23 cellular contexts compared by ENCODE assay signal in the genomic region with DNA sequence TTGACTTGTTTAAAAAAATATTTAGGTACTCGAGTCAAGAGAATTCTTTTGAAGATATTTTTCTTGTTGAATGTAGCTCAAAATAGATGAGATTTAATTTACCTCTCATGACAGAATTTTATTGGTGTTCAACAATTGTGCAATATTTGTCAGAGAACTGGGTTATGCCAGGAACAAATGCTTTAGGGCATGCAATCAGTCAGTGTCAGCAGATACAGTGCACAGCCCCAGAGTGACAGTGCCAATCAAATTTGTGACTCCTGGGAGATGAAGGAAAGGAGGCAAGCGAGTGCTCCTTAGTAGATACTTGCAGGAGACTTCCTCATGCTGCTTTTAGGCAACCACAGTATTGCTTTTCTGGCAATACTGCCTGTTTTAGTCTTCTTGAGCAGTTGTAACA.
"Had no signal": no experiment of that assay in that cellular context is flagged by ENCODE, and none has a peak within 500 bp of the region (broad histone marks: within the 10 kb centered on the region; RNA-seq: fewer than 3 reads in every experiment).

No MANE protein-coding gene starts in this region.

- H3K9ac ChIP-seq: neural progenitor cell had no signal

- DNase-seq: activated CD4-positive, alpha-beta memory T cell treated with anti-CD3 and anti-CD28 coated beads for 36 hours; activated CD4-positive, alpha-beta T cell treated with anti-CD3 and anti-CD28 coated beads for 1 hour; activated naive CD4-positive, alpha-beta T cell treated with Interleukin-2 at 50 U/mL for 16 hours; activated naive CD8-positive, alpha-beta T cell treated with anti-CD3 and anti-CD28 coated beads, Interleukin-2, amount 10 ng/mL, durations not matched to agents 7 days and 5 days; activated T-cell treated with anti-CD3 and anti-CD28 coated beads for 4 hours; body of pancreas; dorsolateral prefrontal cortex; foreskin melanocyte; glutamatergic neuron; hypothalamus; islet precursor cell; naive B cell; ovary; stimulated activated CD4-positive, alpha-beta T cell treated with anti-CD3 and anti-CD28 coated beads, Interleukin-4, amount 100 ng/mL, for 24 hours; testis; upper lobe of left lung; WERI-Rb-1 had no signal

- H3K9me3 ChIP-seq: body of pancreas, ovary, testis, upper lobe of left lung had no signal

- ATAC-seq: body of pancreas; sciatic nerve; stimulated activated memory B cell treated with anti-CD40 and anti-IgM and Interleukin-4, amounts not matched to agents 10 μg/mL and 1 μg/mL and 100 μg/mL, for 72 hours had no signal

- H3K4me2 ChIP-seq: neural progenitor cell had no signal

- H2AFZ ChIP-seq: neural progenitor cell had no signal

- FAIRE-seq: colon had no signal

- H3K27ac ChIP-seq: body of pancreas, dorsolateral prefrontal cortex, epithelial cell of prostate, neural progenitor cell, ovary, testis, upper lobe of left lung, WERI-Rb-1 had no signal

- H3K4me1 Mint-ChIP-seq: activated naive CD8-positive, alpha-beta T cell treated with anti-CD3 and anti-CD28 coated beads, Interleukin-2, amount 10 ng/mL, durations not matched to agents 7 days and 5 days had no signal

- H3K27ac Mint-ChIP-seq: activated CD4-positive, alpha-beta memory T cell treated with anti-CD3 and anti-CD28 coated beads for 36 hours; activated naive CD8-positive, alpha-beta T cell treated with anti-CD3 and anti-CD28 coated beads, Interleukin-2, amount 10 ng/mL, durations not matched to agents 7 days and 5 days; memory B cell; neural progenitor cell; stimulated activated memory B cell treated with anti-CD40 and anti-IgM and Interleukin-4, amounts not matched to agents 10 μg/mL and 1 μg/mL and 100 μg/mL, for 72 hours had no signal

- H3K27me3 Mint-ChIP-seq: stimulated activated memory B cell treated with anti-CD40 and anti-IgM and Interleukin-4, amounts not matched to agents 10 μg/mL and 1 μg/mL and 100 μg/mL, for 72 hours had no signal

- H3K4me3 Mint-ChIP-seq: activated CD4-positive, alpha-beta memory T cell treated with anti-CD3 and anti-CD28 coated beads for 36 hours; activated naive CD8-positive, alpha-beta T cell treated with anti-CD3 and anti-CD28 coated beads, Interleukin-2, amount 10 ng/mL, durations not matched to agents 7 days and 5 days; memory B cell; neural progenitor cell; stimulated activated memory B cell treated with anti-CD40 and anti-IgM and Interleukin-4, amounts not matched to agents 10 μg/mL and 1 μg/mL and 100 μg/mL, for 72 hours had no signal

- H3K36me3 ChIP-seq: neural progenitor cell, ovary, upper lobe of left lung, WERI-Rb-1 had no signal

- H3K36me3 Mint-ChIP-seq: activated CD4-positive, alpha-beta memory T cell treated with anti-CD3 and anti-CD28 coated beads for 36 hours; activated naive CD8-positive, alpha-beta T cell treated with anti-CD3 and anti-CD28 coated beads, Interleukin-2, amount 10 ng/mL, durations not matched to agents 7 days and 5 days; memory B cell; stimulated activated memory B cell treated with anti-CD40 and anti-IgM and Interleukin-4, amounts not matched to agents 10 μg/mL and 1 μg/mL and 100 μg/mL, for 72 hours had no signal

- H3K4me1 ChIP-seq: neural progenitor cell, testis, upper lobe of left lung had no signal

- H3K27me3 ChIP-seq: body of pancreas, neural progenitor cell, ovary, testis, upper lobe of left lung had no signal

- H3K9me3 Mint-ChIP-seq: activated CD4-positive, alpha-beta memory T cell treated with anti-CD3 and anti-CD28 coated beads for 36 hours; activated naive CD8-positive, alpha-beta T cell treated with anti-CD3 and anti-CD28 coated beads, Interleukin-2, amount 10 ng/mL, durations not matched to agents 7 days and 5 days had no signal

- H3K4me3 ChIP-seq: body of pancreas, dorsolateral prefrontal cortex, neural progenitor cell, ovary, testis, upper lobe of left lung had no signal
